Comparison of ENCODE assay signal across 1 cellular context in genomic region chr17:28328325-28328724, GRCh38.
TF ChIP-seq lines count a peak whose summit lies in the region.

No MANE protein-coding gene starts in this region.

TF ChIP-seq in WTC11, 78 proteins besides CTCF, POLR2A, EP300 and RAD21 (continued from another document):
- TF ChIP-seq CDX4 (CRISPR knock-in tag; IDR thresholded peaks at IDR 0.05; ENCODE audit: borderline replicate concordance) (no peak), ZNF317 (CRISPR knock-in tag; IDR thresholded peaks at IDR 0.05; ENCODE audit: borderline replicate concordance, low read depth) (no peak), NFATC4 (CRISPR knock-in tag; IDR thresholded peaks at IDR 0.05) (no peak), ZNF396 (CRISPR knock-in tag; IDR thresholded peaks at IDR 0.05; ENCODE audit: borderline replicate concordance) (no peak), SOX15 (CRISPR knock-in tag; IDR thresholded peaks at IDR 0.05) (no peak), USF1 (CRISPR knock-in tag; IDR thresholded peaks at IDR 0.05) (no peak)
